Comparison of ENCODE assay signal across 26 cellular contexts in genomic region chr12:42757735-42758134, GRCh38.
DNase-seq lines count a peak whose midpoint lies in the region; TF ChIP-seq lines count a peak whose summit lies in the region.
"Had no signal": no experiment of that assay in that cellular context is flagged by ENCODE, and none has a peak within 500 bp of the region (broad histone marks: within the 10 kb centered on the region; RNA-seq: fewer than 3 reads in every experiment).

No MANE protein-coding gene starts in this region.

- dilution Hi-C loops in mammary epithelial cell (cut with HindIII; ENCODE audit: low sequenced_read_pairs), result no loop called here

- no peak overlapping the region for H3K4me3 ChIP-seq in mammary epithelial cell (replicated peaks in 1 of 3; ENCODE audit: insufficient read depth in 1 of 3, low read depth in 2 of 3, low read length in 3 of 3)
- H3K4me3 ChIP-seq in brain microvascular endothelial cell (ENCODE audit: low read depth, low read length), result no peak overlapping the region
- H3K4me3 ChIP-seq: lung, SJCRH30, spleen had no signal

- no peaks in the 10 kb centered on the region for H3K36me3 ChIP-seq in mammary epithelial cell (ENCODE audit: insufficient read depth, low read length)
- no peaks in the 10 kb centered on the region for H3K36me3 ChIP-seq in brain microvascular endothelial cell (replicated peaks)
- H3K36me3 ChIP-seq: SJCRH30, spleen had no signal

- H3K9me3 ChIP-seq in mammary epithelial cell (replicated peaks; ENCODE audit: insufficient read depth, low read length), result no peaks in the 10 kb centered on the region
- H3K9me3 ChIP-seq: SJCRH30, spleen had no signal

- peak overlapping the region; percentile 84 for H3K27ac ChIP-seq in mammary epithelial cell (ENCODE audit: insufficient read depth, low read depth, low read length)
- H3K27ac ChIP-seq in brain microvascular endothelial cell, result peak overlapping the region; percentile 83
- H3K27ac ChIP-seq: HL-60, SJCRH30, spleen had no signal

- DNase-seq in mammary epithelial cell, result no peak
- DNase-seq in MCF 10A (ENCODE audit: unreplicated experiment), result no peak
- no peak for DNase-seq in brain microvascular endothelial cell
- DNase-seq in superior temporal gyrus (ENCODE audit: extremely low spot score), result no peak
- DNase-seq in HuH-7.5 (ENCODE audit: low spot score), result no peak
- DNase-seq in HEK293T (ENCODE audit: extremely low spot score), result no peak
- DNase-seq in HT-29 (ENCODE audit: low spot score), result no peak
- DNase-seq: activated CD4-positive, CD25-positive, alpha-beta regulatory T cell; activated CD8-positive, alpha-beta T cell treated with anti-CD3 and anti-CD28 coated beads for 36 hours; activated naive CD4-positive, alpha-beta T cell treated with Interleukin-2 at 50 U/mL for 16 hours; activated T-cell treated with anti-CD3 and anti-CD28 coated beads, Interleukin-2, amount 50 U/mL, for 1 hour; amygdala; C1 segment of cervical spinal cord; effector CD4-positive, alpha-beta T cell; KG1; naive thymus-derived CD8-positive, alpha-beta T cell; NCI-H1092; NCI-H2081 treated with DMSO at 0.1 percent for 48 hours; NCI-H510A treated with DMSO at 0.1 percent for 48 hours; spleen had no signal

- BruUV-seq in mammary epithelial cell (replicated peaks; lab: Mats Ljungman, UMichigan) (TSS peak; percentile 86), MCF 10A (replicated peaks; lab: Mats Ljungman, UMichigan) (no TSS peak)

- H3K4me2 ChIP-seq in mammary epithelial cell (ENCODE audit: insufficient read depth, low read depth, low read length), result peak overlapping the region; percentile 64

- H3K4me1 ChIP-seq in mammary epithelial cell (ENCODE audit: insufficient read depth, low read length), result peaks cover 56% of the 10 kb centered on the region

- peak overlapping the region; percentile 54 for H2AFZ ChIP-seq in mammary epithelial cell (ENCODE audit: low read depth, low read length)

- peaks cover 5% of the 10 kb centered on the region for H3K9me3 Mint-ChIP-seq in MCF 10A (ENCODE audit: unreplicated experiment)
- H3K9me3 Mint-ChIP-seq in nephron, result peaks cover 2% of the 10 kb centered on the region
- H3K9me3 Mint-ChIP-seq: activated CD8-positive, alpha-beta T cell treated with anti-CD3 and anti-CD28 coated beads for 36 hours; T-helper 2 cell treated with Interferon-gamma antibody and Interleukin-4, amounts not matched to agents 5 μg/mL and 100 μg/mL, for 36 hours had no signal

- H4K20me1 ChIP-seq in mammary epithelial cell (ENCODE audit: insufficient read depth, low read length), result no peaks in the 10 kb centered on the region

- H3K4me3 Mint-ChIP-seq in MCF 10A (ENCODE audit: unreplicated experiment), result no peak overlapping the region
- H3K4me3 Mint-ChIP-seq in nephron, result no peak overlapping the region
- H3K4me3 Mint-ChIP-seq: activated CD8-positive, alpha-beta T cell treated with anti-CD3 and anti-CD28 coated beads for 36 hours; central memory CD8-positive, alpha-beta T cell; naive thymus-derived CD8-positive, alpha-beta T cell; T-helper 2 cell treated with Interferon-gamma antibody and Interleukin-4, amounts not matched to agents 5 μg/mL and 100 μg/mL, for 36 hours had no signal

- intact Hi-C loops in mammary epithelial cell (cut with micrococcal nuclease), result loop anchor here (10.0 kb wide), 1 partner anchor 273 kb away; no protein-coding TSS in a partner anchor
- intact Hi-C loops in MCF 10A (cut with micrococcal nuclease), result no loop called here

- 100% methylated on average over 5 of the region's 5 CpGs for WGBS in mammary epithelial cell (ENCODE audit: low coverage, missing lambda C conversion rate)

- H3K27me3 ChIP-seq in mammary epithelial cell (ENCODE audit: insufficient read depth, low read length) (no peaks in the 10 kb centered on the region), brain microvascular endothelial cell (replicated peaks) (no peaks in the 10 kb centered on the region)
- H3K27me3 ChIP-seq: SJCRH30, spleen had no signal

- H3K27ac Mint-ChIP-seq in MCF 10A (ENCODE audit: low read depth, unreplicated experiment) (no peak overlapping the region), nephron (peak overlapping the region; percentile 88 to 96 (median 95))
- H3K27ac Mint-ChIP-seq: activated CD8-positive, alpha-beta T cell treated with anti-CD3 and anti-CD28 coated beads for 36 hours; naive thymus-derived CD8-positive, alpha-beta T cell; T-helper 2 cell treated with Interferon-gamma antibody and Interleukin-4, amounts not matched to agents 5 μg/mL and 100 μg/mL, for 36 hours had no signal

- in situ Hi-C loops in mammary epithelial cell (cut with MboI; ENCODE audit: low sequenced_read_pairs in 2 of 2) (no loop called here), brain microvascular endothelial cell (cut with HindIII; ENCODE audit: low pct_ligation_motif_present, low sequenced_read_pairs) (no loop called here)

- no peak overlapping the region for H3K9ac ChIP-seq in mammary epithelial cell (ENCODE audit: insufficient read depth, low read length)

- TF ChIP-seq CTCF in mammary epithelial cell (conservative IDR thresholded peaks at IDR 0.05 in 1 of 2, IDR thresholded peaks at IDR 0.05 in 1 of 2; ENCODE audit: extremely low read depth in 1 of 2, insufficient read depth in 1 of 2, low read depth in 1 of 2, low read length in 2 of 2) (no peak), MCF 10A (IDR thresholded peaks at IDR 0.05; ENCODE audit: unreplicated experiment) (no peak), brain microvascular endothelial cell (IDR thresholded peaks at IDR 0.05; ENCODE audit: low read depth, low read length, missing control alignments) (no peak), nephron (IDR thresholded peaks at IDR 0.05; ENCODE audit: unreplicated experiment in 3 of 3) (no peak)

- H3K4me1 Mint-ChIP-seq in MCF 10A (ENCODE audit: insufficient read depth, unreplicated experiment) (peaks cover 39% of the 10 kb centered on the region), nephron (peaks cover 56% of the 10 kb centered on the region)
- H3K4me1 Mint-ChIP-seq: central memory CD8-positive, alpha-beta T cell; naive thymus-derived CD8-positive, alpha-beta T cell had no signal

- no peaks in the 10 kb centered on the region for H3K27me3 Mint-ChIP-seq in MCF 10A (ENCODE audit: insufficient read depth, unreplicated experiment)
- no peaks in the 10 kb centered on the region for H3K27me3 Mint-ChIP-seq in nephron (ENCODE audit: low read depth)
- H3K27me3 Mint-ChIP-seq: activated CD8-positive, alpha-beta T cell treated with anti-CD3 and anti-CD28 coated beads for 36 hours; central memory CD8-positive, alpha-beta T cell had no signal

- H3K79me2 ChIP-seq in mammary epithelial cell (ENCODE audit: insufficient read depth, low read length), result no peaks in the 10 kb centered on the region

- CTCF ChIA-PET in mammary epithelial cell (lab: Charles Lee; ENCODE audit: low non-redundant PET) (no interaction called here), MCF 10A (lab: Yijun Ruan, JAX) (interaction anchor here (0.6 to 0.7 kb wide), 5 partner anchors 11 to 332 kb away, joined by 3 read pairs; no protein-coding TSS in a partner anchor), HEK293T (lab: Yijun Ruan, JAX) (no interaction called here)

- POLR2A ChIA-PET in MCF 10A (lab: Yijun Ruan, JAX) (no interaction called here), HEK293T (lab: Yijun Ruan, JAX) (no interaction called here)

- H3K36me3 Mint-ChIP-seq in MCF 10A (ENCODE audit: insufficient read depth, unreplicated experiment) (peaks cover 7% of the 10 kb centered on the region), nephron (ENCODE audit: low read depth) (no peaks in the 10 kb centered on the region)
- H3K36me3 Mint-ChIP-seq: naive thymus-derived CD8-positive, alpha-beta T cell had no signal

TF ChIP-seq in HEK293T, 16 proteins besides CTCF, POLR2A, EP300 and RAD21:
- TF ChIP-seq BHLHE40 (IDR thresholded peaks at IDR 0.05; ENCODE audit: borderline replicate concordance), result no peak
